Comparison of ENCODE assay signal across 38 cellular contexts in the genomic region with DNA sequence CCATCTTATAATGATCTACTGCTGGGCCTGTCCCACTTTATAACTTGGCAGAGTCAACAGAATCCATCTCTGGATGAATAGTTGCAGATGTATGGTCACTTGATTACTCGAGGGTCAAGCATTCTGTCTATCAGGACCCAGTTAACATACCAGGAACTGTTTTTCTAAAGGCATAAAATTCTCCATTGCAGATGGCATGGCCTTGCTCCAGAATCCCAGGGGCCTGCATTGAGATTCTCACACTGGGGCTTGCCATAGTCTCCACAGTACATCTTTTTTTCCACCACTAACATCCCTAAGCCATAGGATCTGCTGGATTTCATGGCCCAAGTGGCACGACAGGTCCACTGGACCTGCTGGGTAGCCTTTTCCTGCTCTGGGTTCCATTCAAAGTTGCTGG.
"Had no signal": no experiment of that assay in that cellular context is flagged by ENCODE, and none has a peak within 500 bp of the region (broad histone marks: within the 10 kb centered on the region; RNA-seq: fewer than 3 reads in every experiment).

No MANE protein-coding gene starts in this region.

- H3K36me3 Mint-ChIP-seq: activated naive CD4-positive, alpha-beta T cell treated with anti-CD3 and anti-CD28 coated beads, Interleukin-2, amount 10 ng/mL, durations not matched to agents 7 days and 5 days; activated naive CD4-positive, alpha-beta T cell treated with anti-CD3 and anti-CD28 coated beads, Interleukin-2, amount 50 U/mL, for 24 hours; activated naive CD4-positive, alpha-beta T cell treated with anti-CD3 and anti-CD28 coated beads, Interleukin-2, amount 50 U/mL, for 72 hours; activated naive CD8-positive, alpha-beta T cell treated with anti-CD3 and anti-CD28 coated beads for 36 hours; activated naive CD8-positive, alpha-beta T cell treated with anti-CD3 and anti-CD28 coated beads, Interleukin-2, amount 10 ng/mL, durations not matched to agents 7 days and 5 days; brain had no signal

- H3K27me3 ChIP-seq: adrenal gland, ascending aorta, body of pancreas, brain microvascular endothelial cell, breast epithelium, cardiac muscle cell had no signal

- H3K4me3 Mint-ChIP-seq: activated naive CD4-positive, alpha-beta T cell treated with anti-CD3 and anti-CD28 coated beads for 36 hours; activated naive CD4-positive, alpha-beta T cell treated with anti-CD3 and anti-CD28 coated beads, Interleukin-2, amount 10 ng/mL, durations not matched to agents 7 days and 5 days; activated naive CD4-positive, alpha-beta T cell treated with anti-CD3 and anti-CD28 coated beads, Interleukin-2, amount 50 U/mL, for 24 hours; activated naive CD8-positive, alpha-beta T cell; activated naive CD8-positive, alpha-beta T cell treated with anti-CD3 and anti-CD28 coated beads for 36 hours; activated naive CD8-positive, alpha-beta T cell treated with anti-CD3 and anti-CD28 coated beads, Interleukin-2, amount 10 ng/mL, durations not matched to agents 7 days and 5 days; activated naive CD8-positive, alpha-beta T cell treated with anti-CD3 and anti-CD28 coated beads, Interleukin-2, amount 50 U/mL, for 24 hours; activated T-cell treated with anti-CD3 and anti-CD28 coated beads, Interleukin-2, amount 50 U/mL, for 24 hours; activated T-cell treated with anti-CD3 and anti-CD28 coated beads, Interleukin-2, amount 50 U/mL, for 4 hours; activated T-cell treated with anti-CD3 and anti-CD28 coated beads, Interleukin-2, amount 50 U/mL, for 72 hours; activated T-helper 1 cell treated with anti-CD3 and anti-CD28 coated beads, Interleukin-12 subunit alpha, Interleukin-12 subunit beta, Interleukin-2, Interleukin-4 antibody, amounts not matched to agents 30 ng/mL and 10 ng/mL and 1 ng/mL, durations not matched to agents 14 hours and 24 hours and 36 hours; activated T-helper 17 cell treated with anti-CD3 and anti-CD28 coated beads, Interleukin-2, amount 50 U/mL, for 72 hours; brain; central memory CD8-positive, alpha-beta T cell had no signal

- H3K4me1 ChIP-seq: ascending aorta, body of pancreas, breast epithelium had no signal

- ATAC-seq: activated naive CD4-positive, alpha-beta T cell treated with anti-CD3 and anti-CD28 coated beads, Interleukin-2, amount 50 U/mL, for 72 hours; activated naive CD8-positive, alpha-beta T cell treated with anti-CD3 and anti-CD28 coated beads, Interleukin-2, amount 50 U/mL, for 24 hours; activated T-cell treated with anti-CD3 and anti-CD28 coated beads, Interleukin-2, amount 50 U/mL, for 4 hours; activated T-cell treated with anti-CD3 and anti-CD28 coated beads, Interleukin-2, amount 50 U/mL, for 72 hours; activated T-helper 17 cell treated with anti-CD3 and anti-CD28 coated beads, Interleukin-2, amount 50 U/mL, for 72 hours; body of pancreas had no signal

- H3K4me1 Mint-ChIP-seq: activated naive CD4-positive, alpha-beta T cell treated with anti-CD3 and anti-CD28 coated beads, Interleukin-2, amount 10 ng/mL, durations not matched to agents 7 days and 5 days; activated naive CD4-positive, alpha-beta T cell treated with anti-CD3 and anti-CD28 coated beads, Interleukin-2, amount 50 U/mL, for 24 hours; activated naive CD8-positive, alpha-beta T cell treated with anti-CD3 and anti-CD28 coated beads for 36 hours; activated naive CD8-positive, alpha-beta T cell treated with anti-CD3 and anti-CD28 coated beads, Interleukin-2, amount 10 ng/mL, durations not matched to agents 7 days and 5 days; activated naive CD8-positive, alpha-beta T cell treated with anti-CD3 and anti-CD28 coated beads, Interleukin-2, amount 50 U/mL, for 24 hours; activated T-helper 17 cell treated with anti-CD3 and anti-CD28 coated beads, Interleukin-2, amount 50 U/mL, for 72 hours; central memory CD8-positive, alpha-beta T cell had no signal

- H3K9me3 ChIP-seq: adrenal gland, ascending aorta, body of pancreas, breast epithelium had no signal

- DNase-seq: activated effector memory CD4-positive, alpha-beta T cell treated with anti-CD3 and anti-CD28 coated beads, Interleukin-2, amount 50 U/mL, for 16 hours; activated effector memory CD4-positive, alpha-beta T cell treated with Interleukin-2 at 50 U/mL for 16 hours; activated gamma-delta T cell; activated gamma-delta T cell treated with Interleukin-2 at 50 U/mL for 16 hours; activated naive CD4-positive, alpha-beta T cell; activated naive CD4-positive, alpha-beta T cell treated with anti-CD3 and anti-CD28 coated beads for 36 hours; activated naive CD4-positive, alpha-beta T cell treated with anti-CD3 and anti-CD28 coated beads, Interleukin-2, amount 10 ng/mL, durations not matched to agents 7 days and 5 days; activated naive CD4-positive, alpha-beta T cell treated with anti-CD3 and anti-CD28 coated beads, Interleukin-2, amount 50 U/mL, for 16 hours; activated naive CD4-positive, alpha-beta T cell treated with Interleukin-2 at 50 U/mL for 16 hours; activated naive CD8-positive, alpha-beta T cell treated with anti-CD3 and anti-CD28 coated beads for 36 hours; activated naive CD8-positive, alpha-beta T cell treated with anti-CD3 and anti-CD28 coated beads, Interleukin-2, amount 10 ng/mL, durations not matched to agents 7 days and 5 days; activated naive CD8-positive, alpha-beta T cell treated with anti-CD3 and anti-CD28 coated beads, Interleukin-2, amount 50 U/mL, for 24 hours; activated T-cell treated with anti-CD3 and anti-CD28 coated beads, Interleukin-2, amount 50 U/mL, for 1 hour; activated T-cell treated with anti-CD3 and anti-CD28 coated beads, Interleukin-2, amount 50 U/mL, for 24 hours; activated T-cell treated with anti-CD3 and anti-CD28 coated beads, Interleukin-2, amount 50 U/mL, for 4 hours; activated T-cell treated with anti-CD3 and anti-CD28 coated beads, Interleukin-2, amount 50 U/mL, for 48 hours; activated T-cell treated with anti-CD3 and anti-CD28 coated beads, Interleukin-2, amount 50 U/mL, for 72 hours; adrenal gland; amniotic stem cell; amygdala; anterior cingulate cortex; aorta; body of pancreas; brain microvascular endothelial cell; caudate nucleus; central memory CD4-positive, alpha-beta T cell; cerebellar nuclear complex had no signal

- H3K36me3 ChIP-seq: adrenal gland, ascending aorta, brain microvascular endothelial cell, breast epithelium, cardiac muscle cell had no signal

- H3K27ac Mint-ChIP-seq: activated naive CD4-positive, alpha-beta T cell treated with anti-CD3 and anti-CD28 coated beads for 36 hours; activated naive CD4-positive, alpha-beta T cell treated with anti-CD3 and anti-CD28 coated beads, Interleukin-2, amount 10 ng/mL, durations not matched to agents 7 days and 5 days; activated naive CD4-positive, alpha-beta T cell treated with anti-CD3 and anti-CD28 coated beads, Interleukin-2, amount 50 U/mL, for 24 hours; activated naive CD4-positive, alpha-beta T cell treated with anti-CD3 and anti-CD28 coated beads, Interleukin-2, amount 50 U/mL, for 72 hours; activated naive CD8-positive, alpha-beta T cell; activated naive CD8-positive, alpha-beta T cell treated with anti-CD3 and anti-CD28 coated beads for 36 hours; activated naive CD8-positive, alpha-beta T cell treated with anti-CD3 and anti-CD28 coated beads, Interleukin-2, amount 10 ng/mL, durations not matched to agents 7 days and 5 days; activated naive CD8-positive, alpha-beta T cell treated with anti-CD3 and anti-CD28 coated beads, Interleukin-2, amount 50 U/mL, for 24 hours; activated T-cell treated with anti-CD3 and anti-CD28 coated beads, Interleukin-2, amount 50 U/mL, for 24 hours; activated T-cell treated with anti-CD3 and anti-CD28 coated beads, Interleukin-2, amount 50 U/mL, for 72 hours; activated T-helper 1 cell treated with anti-CD3 and anti-CD28 coated beads, Interleukin-12 subunit alpha, Interleukin-12 subunit beta, Interleukin-2, Interleukin-4 antibody, amounts not matched to agents 30 ng/mL and 10 ng/mL and 1 ng/mL, durations not matched to agents 14 hours and 24 hours and 36 hours; activated T-helper 17 cell treated with anti-CD3 and anti-CD28 coated beads, Interleukin-2, amount 50 U/mL, for 72 hours; activated T-helper 2 cell treated with anti-CD3 and anti-CD28 coated beads, Interferon-gamma antibody, Interleukin-2, Interleukin-4, amounts not matched to agents 10 μg/mL and 5 μg/mL and 100 μg/mL, durations not matched to agents 14 hours and 24 hours and 36 hours; brain had no signal

- H3K27ac ChIP-seq: adrenal gland, ascending aorta, body of pancreas, brain microvascular endothelial cell, breast epithelium, cardiac muscle cell had no signal

- H3K4me3 ChIP-seq: adrenal gland, ascending aorta, body of pancreas, breast epithelium, cardiac muscle cell had no signal

- H3K9me3 Mint-ChIP-seq: activated naive CD4-positive, alpha-beta T cell treated with anti-CD3 and anti-CD28 coated beads for 36 hours; activated naive CD4-positive, alpha-beta T cell treated with anti-CD3 and anti-CD28 coated beads, Interleukin-2, amount 10 ng/mL, durations not matched to agents 7 days and 5 days; activated naive CD4-positive, alpha-beta T cell treated with anti-CD3 and anti-CD28 coated beads, Interleukin-2, amount 50 U/mL, for 24 hours; activated naive CD4-positive, alpha-beta T cell treated with anti-CD3 and anti-CD28 coated beads, Interleukin-2, amount 50 U/mL, for 72 hours; activated naive CD8-positive, alpha-beta T cell treated with anti-CD3 and anti-CD28 coated beads for 36 hours; activated naive CD8-positive, alpha-beta T cell treated with anti-CD3 and anti-CD28 coated beads, Interleukin-2, amount 50 U/mL, for 24 hours; activated T-cell treated with anti-CD3 and anti-CD28 coated beads, Interleukin-2, amount 50 U/mL, for 24 hours; activated T-cell treated with anti-CD3 and anti-CD28 coated beads, Interleukin-2, amount 50 U/mL, for 4 hours; activated T-helper 1 cell treated with anti-CD3 and anti-CD28 coated beads, Interleukin-12 subunit alpha, Interleukin-12 subunit beta, Interleukin-2, Interleukin-4 antibody, amounts not matched to agents 30 ng/mL and 10 ng/mL and 1 ng/mL, durations not matched to agents 14 hours and 24 hours and 36 hours; activated T-helper 17 cell treated with anti-CD3 and anti-CD28 coated beads, Interleukin-2, amount 50 U/mL, for 72 hours; activated T-helper 2 cell treated with anti-CD3 and anti-CD28 coated beads, Interferon-gamma antibody, Interleukin-2, Interleukin-4, amounts not matched to agents 10 μg/mL and 5 μg/mL and 100 μg/mL, durations not matched to agents 14 hours and 24 hours and 36 hours; central memory CD8-positive, alpha-beta T cell had no signal
